In genomic region chrX:154840856-154841255, GRCh38 we compare ENCODE assay signal across 9 cellular contexts. TPM values are rescaled to one million over a fixed set of nuclear protein-coding genes. Genes with fewer than 3 reads are reported as not detected.
DNase-seq lines count a peak whose midpoint lies in the region; ATAC-seq and TF ChIP-seq lines count a peak whose summit lies in the region.
"Had no signal": no experiment of that assay in that cellular context is flagged by ENCODE, and none has a peak within 500 bp of the region (broad histone marks: within the 10 kb centered on the region; RNA-seq: fewer than 3 reads in every experiment).

No MANE protein-coding gene starts in this region.

- WGBS in esophagus muscularis mucosa: 91% methylated on average over 2 of the region's 2 CpGs

- no peaks in the 10 kb centered on the region for H3K27me3 ChIP-seq in Panc1 (ENCODE audit: control insufficient read depth, insufficient read depth, low read length)
- H3K27me3 ChIP-seq in esophagus muscularis mucosa: no peaks in the 10 kb centered on the region

- no peak overlapping the region for H3K27ac Mint-ChIP-seq in activated T-cell treated with anti-CD3 and anti-CD28 coated beads, Interleukin-2, amount 50 U/mL, for 72 hours
- H3K27ac Mint-ChIP-seq: activated naive CD4-positive, alpha-beta T cell treated with anti-CD3 and anti-CD28 coated beads, Interleukin-2, amount 50 U/mL, for 24 hours had no signal

- intact Hi-C loops in Panc1 (cut with micrococcal nuclease; ENCODE audit: unreplicated experiment) (loop anchor here (10.0 kb wide), 1 partner anchor 86 kb away; the partner anchor contains the start of gene GAB3), esophagus muscularis mucosa (cut with DNase I) (no loop called here)

- H3K9me3 Mint-ChIP-seq in activated T-cell treated with anti-CD3 and anti-CD28 coated beads, Interleukin-2, amount 50 U/mL, for 72 hours: no peaks in the 10 kb centered on the region
- H3K9me3 Mint-ChIP-seq: activated naive CD4-positive, alpha-beta T cell treated with anti-CD3 and anti-CD28 coated beads, Interleukin-2, amount 50 U/mL, for 24 hours had no signal

- POLR2A ChIA-PET in Panc1 (lab: Charles Lee): no interaction called here

- H3K36me3 Mint-ChIP-seq in activated T-cell treated with anti-CD3 and anti-CD28 coated beads, Interleukin-2, amount 50 U/mL, for 72 hours (ENCODE audit: insufficient read depth in 2 of 2): no peaks in the 10 kb centered on the region
- H3K36me3 Mint-ChIP-seq: activated naive CD4-positive, alpha-beta T cell treated with anti-CD3 and anti-CD28 coated beads, Interleukin-2, amount 50 U/mL, for 24 hours had no signal

- in situ Hi-C loops in Panc1 (cut with HindIII; ENCODE audit: low pct_unique_long_range_greater_than_20kb, low sequenced_read_pairs): loop anchor here (25.0 kb wide), 1 partner anchor 179 kb away; the partner anchor contains the start of gene CTAG2

- H3K36me3 ChIP-seq in Panc1 (ENCODE audit: control insufficient read depth, insufficient read depth, low read length): no peaks in the 10 kb centered on the region
- no peaks in the 10 kb centered on the region for H3K36me3 ChIP-seq in esophagus muscularis mucosa

- no peak overlapping the region for H3K4me3 Mint-ChIP-seq in activated T-cell treated with anti-CD3 and anti-CD28 coated beads, Interleukin-2, amount 50 U/mL, for 72 hours
- H3K4me3 Mint-ChIP-seq: activated naive CD4-positive, alpha-beta T cell treated with anti-CD3 and anti-CD28 coated beads, Interleukin-2, amount 50 U/mL, for 24 hours had no signal

- BruUV-seq in Panc1 (replicated peaks; lab: Mats Ljungman, UMichigan): no TSS peak

- TF ChIP-seq RAD21 in Ishikawa (IDR thresholded peaks at IDR 0.05; ENCODE audit: low read depth): peak; percentile 72

- DNase-seq in activated T-cell treated with anti-CD3 and anti-CD28 coated beads, Interleukin-2, amount 50 U/mL, for 72 hours: no peak
- DNase-seq in activated T-cell treated with anti-CD3 and anti-CD28 coated beads, Interleukin-2, amount 50 U/mL, for 1 hour: no peak
- peak; percentile 48 for DNase-seq in Panc1 (ENCODE audit: low read depth, low spot score)
- DNase-seq in esophagus muscularis mucosa (ENCODE audit: extremely low spot score): no peak
- DNase-seq in pons (ENCODE audit: low spot score): peak; percentile 33

- H3K4me3 ChIP-seq in Panc1 (ENCODE audit: low read depth in 2 of 2, low read length in 2 of 2): no peak overlapping the region
- no peak overlapping the region for H3K4me3 ChIP-seq in esophagus muscularis mucosa

- ATAC-seq in activated T-cell treated with anti-CD3 and anti-CD28 coated beads, Interleukin-2, amount 50 U/mL, for 72 hours (replicated peaks in 1 of 2): peak; percentile 55 to 60
- ATAC-seq in Panc1 (peak; percentile 85), GM19397 (IDR thresholded peaks at IDR 0.05; ENCODE audit: unreplicated experiment) (no peak), HG02981 (IDR thresholded peaks at IDR 0.05; ENCODE audit: unreplicated experiment) (no peak)

- H3K27ac ChIP-seq in Panc1 (ENCODE audit: low read length) (no peak overlapping the region), esophagus muscularis mucosa (replicated peaks in 1 of 4) (no peak overlapping the region)

- TF ChIP-seq EP300 in Ishikawa (IDR thresholded peaks at IDR 0.05; ENCODE audit: borderline replicate concordance) (no peak), esophagus muscularis mucosa (IDR thresholded peaks at IDR 0.05) (no peak)

- H3K4me1 Mint-ChIP-seq in activated T-cell treated with anti-CD3 and anti-CD28 coated beads, Interleukin-2, amount 50 U/mL, for 72 hours (ENCODE audit: low read depth): no peaks in the 10 kb centered on the region
- H3K4me1 Mint-ChIP-seq: activated naive CD4-positive, alpha-beta T cell treated with anti-CD3 and anti-CD28 coated beads, Interleukin-2, amount 50 U/mL, for 24 hours had no signal

- peaks cover 5% of the 10 kb centered on the region; the same call in 1 of the 2 replicates for H3K9me3 ChIP-seq in Panc1 (ENCODE audit: control insufficient read depth, insufficient read depth, low read depth, low read length)
- no peaks in the 10 kb centered on the region for H3K9me3 ChIP-seq in esophagus muscularis mucosa

- CTCF ChIA-PET in Panc1 (lab: Charles Lee): interaction anchor here (1.3 kb wide), 1 partner anchor 92 kb away, joined by 4 read pairs; no protein-coding TSS in a partner anchor

- TF ChIP-seq CTCF in Panc1 (IDR thresholded peaks at IDR 0.05) (peak; percentile 56; the same call in 1 of the 2 replicates), esophagus muscularis mucosa (IDR thresholded peaks at IDR 0.05) (peak; percentile 26 to 49 (median 42))

- H3K27me3 Mint-ChIP-seq in activated T-cell treated with anti-CD3 and anti-CD28 coated beads, Interleukin-2, amount 50 U/mL, for 72 hours (ENCODE audit: low read depth): peaks cover 5% of the 10 kb centered on the region
- H3K27me3 Mint-ChIP-seq: activated naive CD4-positive, alpha-beta T cell treated with anti-CD3 and anti-CD28 coated beads, Interleukin-2, amount 50 U/mL, for 24 hours had no signal

- no peaks in the 10 kb centered on the region for H3K4me1 ChIP-seq in Panc1 (ENCODE audit: control insufficient read depth, insufficient read depth, low read length)
- no peaks in the 10 kb centered on the region for H3K4me1 ChIP-seq in esophagus muscularis mucosa

- no peak for TF ChIP-seq POLR2A in esophagus muscularis mucosa (IDR thresholded peaks at IDR 0.05; ENCODE audit: low read depth)

TF ChIP-seq in Ishikawa, 13 proteins besides CTCF, POLR2A, EP300 and RAD21:
- no peak for TF ChIP-seq CREB1 (IDR thresholded peaks at IDR 0.05; ENCODE audit: low read depth)
- TF ChIP-seq FOXM1 (IDR thresholded peaks at IDR 0.05; ENCODE audit: borderline replicate concordance, low read depth): no peak
- no peak for TF ChIP-seq TEAD4 (IDR thresholded peaks at IDR 0.05)
- no peak for TF ChIP-seq CEBPB (IDR thresholded peaks at IDR 0.05)
- TF ChIP-seq EGR1 (IDR thresholded peaks at IDR 0.05): no peak
- TF ChIP-seq REST (IDR thresholded peaks at IDR 0.05; ENCODE audit: low read depth): no peak
- no peak for TF ChIP-seq TAF1 (IDR thresholded peaks at IDR 0.05; ENCODE audit: low read depth)
- TF ChIP-seq YY1 (IDR thresholded peaks at IDR 0.05; ENCODE audit: low read depth): no peak
- no peak for TF ChIP-seq MAX (IDR thresholded peaks at IDR 0.05)
- TF ChIP-seq ZBTB7A (IDR thresholded peaks at IDR 0.05; ENCODE audit: low read depth): no peak

RNA-seq across cellular contexts. Expression of gene SMIM9, which starts 6.4 kb away (rescaled TPM):
- not detected for total RNA-seq in activated T-cell treated with anti-CD3 and anti-CD28 coated beads, Interleukin-2, amount 50 U/mL, for 72 hours
- total RNA-seq in Panc1 (2021; ENCODE audit: unreplicated experiment): not detected
- not detected for polyA plus RNA-seq in Panc1 (2012; ENCODE audit: insufficient read length)
- total RNA-seq in esophagus muscularis mucosa: not detected

RNA-seq across cellular contexts. Expression of gene MPP1, which starts 35.6 kb away (rescaled TPM):
- total RNA-seq in activated T-cell treated with anti-CD3 and anti-CD28 coated beads, Interleukin-2, amount 50 U/mL, for 72 hours: 10 to 100 TPM; 29.5 to 37.1 TPM
- total RNA-seq in Panc1 (2021; ENCODE audit: unreplicated experiment) (89.3 TPM), esophagus muscularis mucosa (10 to 100 TPM; 28.2 to 46.9 (median 33.3) TPM)
- 47.3 TPM for polyA plus RNA-seq in Panc1 (2012; ENCODE audit: insufficient read length)

RNA-seq across cellular contexts. Expression of gene F8A1, which starts 45.3 kb away (rescaled TPM):
- total RNA-seq in activated T-cell treated with anti-CD3 and anti-CD28 coated beads, Interleukin-2, amount 50 U/mL, for 72 hours: 10 to 100 TPM; 50.6 to 63.7 TPM
- 122 TPM for total RNA-seq in Panc1 (2021; ENCODE audit: unreplicated experiment)
- 93.2 TPM for polyA plus RNA-seq in Panc1 (2012; ENCODE audit: insufficient read length)
- 10 to 100 TPM in 2 of 4 donors, 1 to 10 TPM in 2; 3.3 to 15.4 (median 8.6) TPM for total RNA-seq in esophagus muscularis mucosa

Comparison
In these comparisons a context has a peak if more than half of its experiments do, and no peak if none do; other contexts are left out.
1. ATAC-seq: peak in activated T-cell treated with anti-CD3 and anti-CD28 coated beads, Interleukin-2, amount 50 U/mL, for 72 hours (2 of 2) and Panc1 (single experiment); none in GM19397 (single experiment) and HG02981 (single experiment).
2. DNase-seq: peak in Panc1 (single experiment) and pons (single experiment); none in activated T-cell treated with anti-CD3 and anti-CD28 coated beads, Interleukin-2, amount 50 U/mL, for 72 hours (0 of 2), activated T-cell treated with anti-CD3 and anti-CD28 coated beads, Interleukin-2, amount 50 U/mL, for 1 hour (single experiment) and esophagus muscularis mucosa (single experiment).